Comparison of ENCODE assay signal across 1 cellular context in genomic region chr17:3892095-3892998, GRCh38.
A peak's percentile ranks its signal among the peaks of the same experiment; 100 is the strongest.
TF ChIP-seq lines count a peak whose summit lies in the region.

No MANE protein-coding gene starts in this region.

TF ChIP-seq in HepG2, 621 proteins besides CTCF, POLR2A, EP300 and RAD21 (continues in another document):
- TF ChIP-seq, protein P1, sequence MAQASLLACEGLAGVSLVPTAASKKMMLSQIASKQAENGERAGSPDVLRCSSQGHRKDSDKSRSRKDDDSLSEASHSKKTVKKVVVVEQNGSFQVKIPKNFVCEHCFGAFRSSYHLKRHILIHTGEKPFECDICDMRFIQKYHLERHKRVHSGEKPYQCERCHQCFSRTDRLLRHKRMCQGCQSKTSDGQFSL (CRISPR knock-in tag; IDR thresholded peaks at IDR 0.05), result peak; percentile 83
- TF ChIP-seq ZNF83 (CRISPR knock-in tag; IDR thresholded peaks at IDR 0.05; ENCODE audit: borderline replicate concordance) (peak; percentile 48; the same call in 1 of the 2 replicates), ARNTL (CRISPR knock-in tag; IDR thresholded peaks at IDR 0.05) (peak; percentile 91), ARHGAP35 (CRISPR knock-in tag; IDR thresholded peaks at IDR 0.05; ENCODE audit: borderline replicate concordance) (0 out of 2 replicates have a peak, but pooled peaks have one; percentile 43), ZNF234 (CRISPR knock-in tag; conservative IDR thresholded peaks at IDR 0.05) (0 out of 2 replicates have a peak, but pooled peaks have one; percentile 51), CAMTA2 (CRISPR knock-in tag; IDR thresholded peaks at IDR 0.05; ENCODE audit: borderline replicate concordance) (0 out of 2 replicates have a peak, but pooled peaks have one; percentile 2), ZNF772 (CRISPR knock-in tag; IDR thresholded peaks at IDR 0.05) (peak; percentile 24; the same call in 1 of the 2 replicates), ZNF777 (CRISPR knock-in tag; IDR thresholded peaks at IDR 0.05) (peak; percentile 67), NRL (CRISPR knock-in tag; IDR thresholded peaks at IDR 0.05; ENCODE audit: borderline replicate concordance) (peak; percentile 17; the same call in 1 of the 2 replicates), ZNF800 (CRISPR knock-in tag; IDR thresholded peaks at IDR 0.05) (peak; percentile 13; the same call in 1 of the 2 replicates), ZNF569 (CRISPR knock-in tag; IDR thresholded peaks at IDR 0.05; ENCODE audit: borderline replicate concordance) (no peak), GABPB1 (CRISPR knock-in tag; IDR thresholded peaks at IDR 0.05) (peak; percentile 17; the same call in 1 of the 2 replicates), WIZ (CRISPR knock-in tag; IDR thresholded peaks at IDR 0.05) (0 out of 2 replicates have a peak, but pooled peaks have one; percentile 36), ZNF564 (CRISPR knock-in tag; IDR thresholded peaks at IDR 0.05) (0 out of 2 replicates have a peak, but pooled peaks have one; percentile 28), ZNF547 (CRISPR knock-in tag; IDR thresholded peaks at IDR 0.05) (peak; percentile 55; the same call in 1 of the 2 replicates), ZNF556 (CRISPR knock-in tag; IDR thresholded peaks at IDR 0.05; ENCODE audit: borderline replicate concordance) (peak; percentile 5; the same call in 1 of the 2 replicates), ZFP82 (CRISPR knock-in tag; IDR thresholded peaks at IDR 0.05; ENCODE audit: borderline replicate concordance) (0 out of 2 replicates have a peak, but pooled peaks have one; percentile 44), MAX (IDR thresholded peaks at IDR 0.05) (peak; percentile 79), MXD3 (CRISPR knock-in tag; IDR thresholded peaks at IDR 0.05) (0 out of 2 replicates have a peak, but pooled peaks have one; percentile 26), CENPT (CRISPR knock-in tag; IDR thresholded peaks at IDR 0.05; ENCODE audit: low read depth) (no peak), YY1 (IDR thresholded peaks at IDR 0.05; ENCODE audit: insufficient read depth, insufficient replicate concordance, low read depth, low read length) (peak; percentile 3), ZNF225 (CRISPR knock-in tag; IDR thresholded peaks at IDR 0.05) (0 out of 2 replicates have a peak, but pooled peaks have one; percentile 36), POLR2G (IDR thresholded peaks at IDR 0.05; ENCODE audit: low read depth, low read length) (no peak)
- TF ChIP-seq, protein P2, sequence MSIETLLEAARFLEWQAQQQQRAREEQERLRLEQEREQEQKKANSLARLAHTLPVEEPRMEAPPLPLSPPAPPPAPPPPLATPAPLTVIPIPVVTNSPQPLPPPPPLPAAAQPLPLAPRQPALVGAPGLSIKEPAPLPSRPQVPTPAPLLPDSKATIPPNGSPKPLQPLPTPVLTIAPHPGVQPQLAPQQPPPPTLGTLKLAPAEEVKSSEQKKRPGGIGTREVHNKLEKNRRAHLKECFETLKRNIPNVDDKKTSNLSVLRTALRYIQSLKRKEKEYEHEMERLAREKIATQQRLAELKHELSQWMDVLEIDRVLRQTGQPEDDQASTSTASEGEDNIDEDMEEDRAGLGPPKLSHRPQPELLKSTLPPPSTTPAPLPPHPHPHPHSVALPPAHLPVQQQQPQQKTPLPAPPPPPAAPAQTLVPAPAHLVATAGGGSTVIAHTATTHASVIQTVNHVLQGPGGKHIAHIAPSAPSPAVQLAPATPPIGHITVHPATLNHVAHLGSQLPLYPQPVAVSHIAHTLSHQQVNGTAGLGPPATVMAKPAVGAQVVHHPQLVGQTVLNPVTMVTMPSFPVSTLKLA (IDR thresholded peaks at IDR 0.05), result peak; percentile 88
- TF ChIP-seq, protein P3, sequence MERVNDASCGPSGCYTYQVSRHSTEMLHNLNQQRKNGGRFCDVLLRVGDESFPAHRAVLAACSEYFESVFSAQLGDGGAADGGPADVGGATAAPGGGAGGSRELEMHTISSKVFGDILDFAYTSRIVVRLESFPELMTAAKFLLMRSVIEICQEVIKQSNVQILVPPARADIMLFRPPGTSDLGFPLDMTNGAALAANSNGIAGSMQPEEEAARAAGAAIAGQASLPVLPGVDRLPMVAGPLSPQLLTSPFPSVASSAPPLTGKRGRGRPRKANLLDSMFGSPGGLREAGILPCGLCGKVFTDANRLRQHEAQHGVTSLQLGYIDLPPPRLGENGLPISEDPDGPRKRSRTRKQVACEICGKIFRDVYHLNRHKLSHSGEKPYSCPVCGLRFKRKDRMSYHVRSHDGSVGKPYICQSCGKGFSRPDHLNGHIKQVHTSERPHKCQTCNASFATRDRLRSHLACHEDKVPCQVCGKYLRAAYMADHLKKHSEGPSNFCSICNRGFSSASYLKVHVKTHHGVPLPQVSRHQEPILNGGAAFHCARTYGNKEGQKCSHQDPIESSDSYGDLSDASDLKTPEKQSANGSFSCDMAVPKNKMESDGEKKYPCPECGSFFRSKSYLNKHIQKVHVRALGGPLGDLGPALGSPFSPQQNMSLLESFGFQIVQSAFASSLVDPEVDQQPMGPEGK (CRISPR knock-in tag; IDR thresholded peaks at IDR 0.05), result peak; percentile 26; the same call in 1 of the 2 replicates
- TF ChIP-seq, protein P4, sequence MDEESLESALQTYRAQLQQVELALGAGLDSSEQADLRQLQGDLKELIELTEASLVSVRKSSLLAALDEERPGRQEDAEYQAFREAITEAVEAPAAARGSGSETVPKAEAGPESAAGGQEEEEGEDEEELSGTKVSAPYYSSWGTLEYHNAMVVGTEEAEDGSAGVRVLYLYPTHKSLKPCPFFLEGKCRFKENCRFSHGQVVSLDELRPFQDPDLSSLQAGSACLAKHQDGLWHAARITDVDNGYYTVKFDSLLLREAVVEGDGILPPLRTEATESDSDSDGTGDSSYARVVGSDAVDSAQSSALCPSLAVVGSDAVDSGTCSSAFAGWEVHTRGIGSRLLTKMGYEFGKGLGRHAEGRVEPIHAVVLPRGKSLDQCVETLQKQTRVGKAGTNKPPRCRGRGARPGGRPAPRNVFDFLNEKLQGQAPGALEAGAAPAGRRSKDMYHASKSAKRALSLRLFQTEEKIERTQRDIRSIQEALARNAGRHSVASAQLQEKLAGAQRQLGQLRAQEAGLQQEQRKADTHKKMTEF (CRISPR knock-in tag; IDR thresholded peaks at IDR 0.05), result no peak
- TF ChIP-seq, protein P5, sequence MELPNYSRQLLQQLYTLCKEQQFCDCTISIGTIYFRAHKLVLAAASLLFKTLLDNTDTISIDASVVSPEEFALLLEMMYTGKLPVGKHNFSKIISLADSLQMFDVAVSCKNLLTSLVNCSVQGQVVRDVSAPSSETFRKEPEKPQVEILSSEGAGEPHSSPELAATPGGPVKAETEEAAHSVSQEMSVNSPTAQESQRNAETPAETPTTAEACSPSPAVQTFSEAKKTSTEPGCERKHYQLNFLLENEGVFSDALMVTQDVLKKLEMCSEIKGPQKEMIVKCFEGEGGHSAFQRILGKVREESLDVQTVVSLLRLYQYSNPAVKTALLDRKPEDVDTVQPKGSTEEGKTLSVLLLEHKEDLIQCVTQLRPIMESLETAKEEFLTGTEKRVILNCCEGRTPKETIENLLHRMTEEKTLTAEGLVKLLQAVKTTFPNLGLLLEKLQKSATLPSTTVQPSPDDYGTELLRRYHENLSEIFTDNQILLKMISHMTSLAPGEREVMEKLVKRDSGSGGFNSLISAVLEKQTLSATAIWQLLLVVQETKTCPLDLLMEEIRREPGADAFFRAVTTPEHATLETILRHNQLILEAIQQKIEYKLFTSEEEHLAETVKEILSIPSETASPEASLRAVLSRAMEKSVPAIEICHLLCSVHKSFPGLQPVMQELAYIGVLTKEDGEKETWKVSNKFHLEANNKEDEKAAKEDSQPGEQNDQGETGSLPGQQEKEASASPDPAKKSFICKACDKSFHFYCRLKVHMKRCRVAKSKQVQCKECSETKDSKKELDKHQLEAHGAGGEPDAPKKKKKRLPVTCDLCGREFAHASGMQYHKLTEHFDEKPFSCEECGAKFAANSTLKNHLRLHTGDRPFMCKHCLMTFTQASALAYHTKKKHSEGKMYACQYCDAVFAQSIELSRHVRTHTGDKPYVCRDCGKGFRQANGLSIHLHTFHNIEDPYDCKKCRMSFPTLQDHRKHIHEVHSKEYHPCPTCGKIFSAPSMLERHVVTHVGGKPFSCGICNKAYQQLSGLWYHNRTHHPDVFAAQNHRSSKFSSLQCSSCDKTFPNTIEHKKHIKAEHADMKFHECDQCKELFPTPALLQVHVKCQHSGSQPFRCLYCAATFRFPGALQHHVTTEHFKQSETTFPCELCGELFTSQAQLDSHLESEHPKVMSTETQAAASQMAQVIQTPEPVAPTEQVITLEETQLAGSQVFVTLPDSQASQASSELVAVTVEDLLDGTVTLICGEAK (IDR thresholded peaks at IDR 0.05), result no peak
- TF ChIP-seq, protein P5 (CRISPR knock-in tag; IDR thresholded peaks at IDR 0.05), result 0 out of 2 replicates have a peak, but pooled peaks have one; percentile 40
- TF ChIP-seq, protein P6, sequence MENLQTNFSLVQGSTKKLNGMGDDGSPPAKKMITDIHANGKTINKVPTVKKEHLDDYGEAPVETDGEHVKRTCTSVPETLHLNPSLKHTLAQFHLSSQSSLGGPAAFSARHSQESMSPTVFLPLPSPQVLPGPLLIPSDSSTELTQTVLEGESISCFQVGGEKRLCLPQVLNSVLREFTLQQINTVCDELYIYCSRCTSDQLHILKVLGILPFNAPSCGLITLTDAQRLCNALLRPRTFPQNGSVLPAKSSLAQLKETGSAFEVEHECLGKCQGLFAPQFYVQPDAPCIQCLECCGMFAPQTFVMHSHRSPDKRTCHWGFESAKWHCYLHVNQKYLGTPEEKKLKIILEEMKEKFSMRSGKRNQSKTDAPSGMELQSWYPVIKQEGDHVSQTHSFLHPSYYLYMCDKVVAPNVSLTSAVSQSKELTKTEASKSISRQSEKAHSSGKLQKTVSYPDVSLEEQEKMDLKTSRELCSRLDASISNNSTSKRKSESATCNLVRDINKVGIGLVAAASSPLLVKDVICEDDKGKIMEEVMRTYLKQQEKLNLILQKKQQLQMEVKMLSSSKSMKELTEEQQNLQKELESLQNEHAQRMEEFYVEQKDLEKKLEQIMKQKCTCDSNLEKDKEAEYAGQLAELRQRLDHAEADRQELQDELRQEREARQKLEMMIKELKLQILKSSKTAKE (CRISPR knock-in tag; IDR thresholded peaks at IDR 0.05; ENCODE audit: borderline replicate concordance), result peak; percentile 45; the same call in 1 of the 2 replicates
- TF ChIP-seq, protein P7, sequence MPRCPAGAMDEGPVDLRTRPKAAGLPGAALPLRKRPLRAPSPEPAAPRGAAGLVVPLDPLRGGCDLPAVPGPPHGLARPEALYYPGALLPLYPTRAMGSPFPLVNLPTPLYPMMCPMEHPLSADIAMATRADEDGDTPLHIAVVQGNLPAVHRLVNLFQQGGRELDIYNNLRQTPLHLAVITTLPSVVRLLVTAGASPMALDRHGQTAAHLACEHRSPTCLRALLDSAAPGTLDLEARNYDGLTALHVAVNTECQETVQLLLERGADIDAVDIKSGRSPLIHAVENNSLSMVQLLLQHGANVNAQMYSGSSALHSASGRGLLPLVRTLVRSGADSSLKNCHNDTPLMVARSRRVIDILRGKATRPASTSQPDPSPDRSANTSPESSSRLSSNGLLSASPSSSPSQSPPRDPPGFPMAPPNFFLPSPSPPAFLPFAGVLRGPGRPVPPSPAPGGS (CRISPR knock-in tag; IDR thresholded peaks at IDR 0.05), result 0 out of 2 replicates have a peak, but pooled peaks have one; percentile 66
